In the genomic region with DNA sequence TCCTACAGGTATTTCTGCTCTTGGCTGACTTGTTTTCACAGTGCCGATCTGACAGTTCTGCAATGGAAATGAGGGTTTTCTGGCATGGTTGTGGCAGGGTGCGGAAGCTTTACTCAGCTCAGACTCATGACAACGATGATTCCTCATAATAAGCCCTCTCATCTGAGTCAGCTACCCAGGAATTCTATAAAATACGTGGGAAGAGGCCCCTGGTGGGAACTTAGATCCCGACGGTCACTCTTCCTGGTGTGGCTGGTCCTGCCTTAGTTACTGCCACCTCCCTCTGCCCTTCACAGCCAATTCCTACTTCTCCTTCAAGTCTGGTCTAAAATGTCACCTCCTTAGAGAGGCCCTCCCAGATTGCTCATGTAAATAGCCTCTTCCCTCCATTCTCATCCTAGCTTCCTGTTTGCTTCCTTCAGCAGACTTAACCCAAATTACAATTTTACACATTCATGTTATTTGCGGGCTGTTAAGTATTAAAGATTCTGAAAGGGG, we compare ENCODE assay signal across 9 cellular contexts.
DNase-seq lines count a peak whose midpoint lies in the region; ATAC-seq and TF ChIP-seq lines count a peak whose summit lies in the region.
"Had no signal": no experiment of that assay in that cellular context is flagged by ENCODE, and none has a peak within 500 bp of the region (broad histone marks: within the 10 kb centered on the region; RNA-seq: fewer than 3 reads in every experiment).

No MANE protein-coding gene starts in this region.

- DNase-seq in Calu3 (no peak), foreskin fibroblast (peak; percentile 94 to 95), progenitor cell of endocrine pancreas (ENCODE audit: low spot score, unreplicated experiment) (no peak), NCI-H748 treated with DMSO at 0.1 percent for 48 hours (lab: John Stamatoyannopoulos, UW) (no peak), MV-4-11 (lab: John Stamatoyannopoulos, UW) (no peak)
- DNase-seq in CD4-positive, alpha-beta memory T cell = no peak
- DNase-seq: activated T-cell treated with anti-CD3 and anti-CD28 coated beads, Interleukin-2, amount 50 U/mL, for 72 hours had no signal

- intact Hi-C loops in Calu3 (cut with micrococcal nuclease; ENCODE audit: unreplicated experiment) = no loop called here
- intact Hi-C loops in CD4-positive, alpha-beta memory T cell (cut with micrococcal nuclease) = no loop called here

- peaks cover 21% of the 10 kb centered on the region for H3K4me1 Mint-ChIP-seq in Calu3 (ENCODE audit: low read depth, unreplicated experiment)
- no peaks in the 10 kb centered on the region for H3K4me1 Mint-ChIP-seq in progenitor cell of endocrine pancreas (ENCODE audit: low read depth)
- peaks cover 0 to 4% (median 0%) of the 10 kb centered on the region in 4 donors for H3K4me1 Mint-ChIP-seq in CD4-positive, alpha-beta memory T cell

- ATAC-seq in SK-N-SH treated with all-trans-retinoic acid at 6 μM for 48 hours = peak; percentile 76
- ATAC-seq in HG02852 (IDR thresholded peaks at IDR 0.05; ENCODE audit: unreplicated experiment) = no peak
- ATAC-seq: activated T-cell treated with anti-CD3 and anti-CD28 coated beads, Interleukin-2, amount 50 U/mL, for 72 hours had no signal

- peaks cover 50% of the 10 kb centered on the region for H3K27me3 Mint-ChIP-seq in Calu3 (ENCODE audit: unreplicated experiment)
- H3K27me3 Mint-ChIP-seq in progenitor cell of endocrine pancreas = peaks cover 20% of the 10 kb centered on the region
- no peaks in the 10 kb centered on the region for H3K27me3 Mint-ChIP-seq in CD4-positive, alpha-beta memory T cell

- CTCF ChIA-PET in Calu3 (lab: Charles Lee) = no interaction called here
- CTCF ChIA-PET in CD4-positive, alpha-beta memory T cell (lab: Charles Lee; ENCODE audit: partially characterized antibody) = no interaction called here

- H3K4me3 Mint-ChIP-seq in Calu3 (ENCODE audit: low read depth, unreplicated experiment) (peak overlapping the region; percentile 5), progenitor cell of endocrine pancreas (ENCODE audit: low read depth) (no peak overlapping the region)
- H3K4me3 Mint-ChIP-seq in CD4-positive, alpha-beta memory T cell = no peak overlapping the region
- H3K4me3 Mint-ChIP-seq: activated T-cell treated with anti-CD3 and anti-CD28 coated beads, Interleukin-2, amount 50 U/mL, for 72 hours had no signal

- H3K27ac Mint-ChIP-seq in Calu3 (ENCODE audit: unreplicated experiment) = peak overlapping the region; percentile 22
- peak overlapping the region; percentile 33 for H3K27ac Mint-ChIP-seq in progenitor cell of endocrine pancreas
- H3K27ac Mint-ChIP-seq in CD4-positive, alpha-beta memory T cell = peak overlapping the region in 1 of 7 donors; percentile 58
- H3K27ac Mint-ChIP-seq: activated T-cell treated with anti-CD3 and anti-CD28 coated beads, Interleukin-2, amount 50 U/mL, for 72 hours had no signal

- H3K9me3 ChIP-seq in CD4-positive, alpha-beta memory T cell (ENCODE audit: control insufficient read depth in 1 of 2, low read length in 2 of 2) = no peaks in the 10 kb centered on the region

- H3K27me3 ChIP-seq in CD4-positive, alpha-beta memory T cell (ENCODE audit: insufficient read depth, low read length) = no peaks in the 10 kb centered on the region

- H3K27ac ChIP-seq in CD4-positive, alpha-beta memory T cell (ENCODE audit: low read depth, low read length) = no peak overlapping the region

- peak overlapping the region; percentile 20 to 22 for H3K4me3 ChIP-seq in foreskin fibroblast (ENCODE audit: low read depth in 1 of 2, low read length in 2 of 2)
- no peak overlapping the region for H3K4me3 ChIP-seq in CD4-positive, alpha-beta memory T cell (ENCODE audit: low read length in 2 of 2)

- POLR2A ChIA-PET in CD4-positive, alpha-beta memory T cell (lab: Charles Lee; ENCODE audit: partially characterized antibody) = no interaction called here

- no peaks in the 10 kb centered on the region for H3K36me3 ChIP-seq in CD4-positive, alpha-beta memory T cell (ENCODE audit: insufficient read depth, low read length)

- BruUV-seq in Calu3 (replicated peaks; lab: Mats Ljungman, UMichigan) = no TSS peak

- TF ChIP-seq CTCF in Calu3 (IDR thresholded peaks at IDR 0.05; ENCODE audit: unreplicated experiment) (no peak), foreskin fibroblast (IDR thresholded peaks at IDR 0.05; ENCODE audit: low read depth, low read length) (no peak), progenitor cell of endocrine pancreas (IDR thresholded peaks at IDR 0.05; ENCODE audit: unreplicated experiment) (no peak)

- no peaks in the 10 kb centered on the region for H3K4me1 ChIP-seq in CD4-positive, alpha-beta memory T cell (ENCODE audit: insufficient read depth, low read length)

- H3K9me3 Mint-ChIP-seq in Calu3 (ENCODE audit: low read depth, unreplicated experiment) (no peaks in the 10 kb centered on the region), progenitor cell of endocrine pancreas (ENCODE audit: low read depth) (no peaks in the 10 kb centered on the region)
- no peaks in the 10 kb centered on the region for H3K9me3 Mint-ChIP-seq in CD4-positive, alpha-beta memory T cell
- H3K9me3 Mint-ChIP-seq: activated T-cell treated with anti-CD3 and anti-CD28 coated beads, Interleukin-2, amount 50 U/mL, for 72 hours had no signal

- H3K36me3 Mint-ChIP-seq in Calu3 (ENCODE audit: insufficient read depth, unreplicated experiment) (no peaks in the 10 kb centered on the region), progenitor cell of endocrine pancreas (ENCODE audit: insufficient read depth) (no peaks in the 10 kb centered on the region)
- no peaks in the 10 kb centered on the region for H3K36me3 Mint-ChIP-seq in CD4-positive, alpha-beta memory T cell

TF ChIP-seq in SK-N-SH treated with all-trans-retinoic acid at 6 μM for 48 hours, 23 proteins besides CTCF, POLR2A, EP300 and RAD21:
- TF ChIP-seq ZC3H10 (CRISPR knock-in tag; IDR thresholded peaks at IDR 0.05) (no peak), ZNF565 (CRISPR knock-in tag; conservative IDR thresholded peaks at IDR 0.05; ENCODE audit: low read depth) (no peak), ZFP3 (CRISPR knock-in tag; IDR thresholded peaks at IDR 0.05) (peak; percentile 44; the same call in 1 of the 2 replicates), ISL1 (CRISPR knock-in tag; IDR thresholded peaks at IDR 0.05) (no peak)
- TF ChIP-seq, protein P1, sequence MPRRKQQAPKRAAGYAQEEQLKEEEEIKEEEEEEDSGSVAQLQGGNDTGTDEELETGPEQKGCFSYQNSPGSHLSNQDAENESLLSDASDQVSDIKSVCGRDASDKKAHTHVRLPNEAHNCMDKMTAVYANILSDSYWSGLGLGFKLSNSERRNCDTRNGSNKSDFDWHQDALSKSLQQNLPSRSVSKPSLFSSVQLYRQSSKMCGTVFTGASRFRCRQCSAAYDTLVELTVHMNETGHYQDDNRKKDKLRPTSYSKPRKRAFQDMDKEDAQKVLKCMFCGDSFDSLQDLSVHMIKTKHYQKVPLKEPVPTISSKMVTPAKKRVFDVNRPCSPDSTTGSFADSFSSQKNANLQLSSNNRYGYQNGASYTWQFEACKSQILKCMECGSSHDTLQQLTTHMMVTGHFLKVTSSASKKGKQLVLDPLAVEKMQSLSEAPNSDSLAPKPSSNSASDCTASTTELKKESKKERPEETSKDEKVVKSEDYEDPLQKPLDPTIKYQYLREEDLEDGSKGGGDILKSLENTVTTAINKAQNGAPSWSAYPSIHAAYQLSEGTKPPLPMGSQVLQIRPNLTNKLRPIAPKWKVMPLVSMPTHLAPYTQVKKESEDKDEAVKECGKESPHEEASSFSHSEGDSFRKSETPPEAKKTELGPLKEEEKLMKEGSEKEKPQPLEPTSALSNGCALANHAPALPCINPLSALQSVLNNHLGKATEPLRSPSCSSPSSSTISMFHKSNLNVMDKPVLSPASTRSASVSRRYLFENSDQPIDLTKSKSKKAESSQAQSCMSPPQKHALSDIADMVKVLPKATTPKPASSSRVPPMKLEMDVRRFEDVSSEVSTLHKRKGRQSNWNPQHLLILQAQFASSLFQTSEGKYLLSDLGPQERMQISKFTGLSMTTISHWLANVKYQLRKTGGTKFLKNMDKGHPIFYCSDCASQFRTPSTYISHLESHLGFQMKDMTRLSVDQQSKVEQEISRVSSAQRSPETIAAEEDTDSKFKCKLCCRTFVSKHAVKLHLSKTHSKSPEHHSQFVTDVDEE (CRISPR knock-in tag; IDR thresholded peaks at IDR 0.05) = no peak
- TF ChIP-seq, protein P2, sequence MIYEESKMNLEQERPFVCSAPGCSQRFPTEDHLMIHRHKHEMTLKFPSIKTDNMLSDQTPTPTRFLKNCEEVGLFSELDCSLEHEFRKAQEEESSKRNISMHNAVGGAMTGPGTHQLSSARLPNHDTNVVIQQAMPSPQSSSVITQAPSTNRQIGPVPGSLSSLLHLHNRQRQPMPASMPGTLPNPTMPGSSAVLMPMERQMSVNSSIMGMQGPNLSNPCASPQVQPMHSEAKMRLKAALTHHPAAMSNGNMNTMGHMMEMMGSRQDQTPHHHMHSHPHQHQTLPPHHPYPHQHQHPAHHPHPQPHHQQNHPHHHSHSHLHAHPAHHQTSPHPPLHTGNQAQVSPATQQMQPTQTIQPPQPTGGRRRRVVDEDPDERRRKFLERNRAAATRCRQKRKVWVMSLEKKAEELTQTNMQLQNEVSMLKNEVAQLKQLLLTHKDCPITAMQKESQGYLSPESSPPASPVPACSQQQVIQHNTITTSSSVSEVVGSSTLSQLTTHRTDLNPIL (CRISPR knock-in tag; IDR thresholded peaks at IDR 0.05; ENCODE audit: low read depth) = no peak
- TF ChIP-seq, protein P3, sequence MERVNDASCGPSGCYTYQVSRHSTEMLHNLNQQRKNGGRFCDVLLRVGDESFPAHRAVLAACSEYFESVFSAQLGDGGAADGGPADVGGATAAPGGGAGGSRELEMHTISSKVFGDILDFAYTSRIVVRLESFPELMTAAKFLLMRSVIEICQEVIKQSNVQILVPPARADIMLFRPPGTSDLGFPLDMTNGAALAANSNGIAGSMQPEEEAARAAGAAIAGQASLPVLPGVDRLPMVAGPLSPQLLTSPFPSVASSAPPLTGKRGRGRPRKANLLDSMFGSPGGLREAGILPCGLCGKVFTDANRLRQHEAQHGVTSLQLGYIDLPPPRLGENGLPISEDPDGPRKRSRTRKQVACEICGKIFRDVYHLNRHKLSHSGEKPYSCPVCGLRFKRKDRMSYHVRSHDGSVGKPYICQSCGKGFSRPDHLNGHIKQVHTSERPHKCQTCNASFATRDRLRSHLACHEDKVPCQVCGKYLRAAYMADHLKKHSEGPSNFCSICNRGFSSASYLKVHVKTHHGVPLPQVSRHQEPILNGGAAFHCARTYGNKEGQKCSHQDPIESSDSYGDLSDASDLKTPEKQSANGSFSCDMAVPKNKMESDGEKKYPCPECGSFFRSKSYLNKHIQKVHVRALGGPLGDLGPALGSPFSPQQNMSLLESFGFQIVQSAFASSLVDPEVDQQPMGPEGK (CRISPR knock-in tag; IDR thresholded peaks at IDR 0.05; ENCODE audit: borderline replicate concordance) = no peak
TF ChIP-seq in SK-N-SH treated with all-trans-retinoic acid at 6 μM for 48 hours: peak in this region for 1.

Comparison
In these comparisons a context has a peak if more than half of its experiments do, and no peak if none do; other contexts are left out.
1. DNase-seq: peak in foreskin fibroblast (2 of 2); none in Calu3 (single experiment), progenitor cell of endocrine pancreas (single experiment), CD4-positive, alpha-beta memory T cell (0 of 5), NCI-H748 treated with DMSO at 0.1 percent for 48 hours (single experiment) and MV-4-11 (single experiment).
2. H3K4me3 ChIP-seq: peak in foreskin fibroblast (2 of 2); none in CD4-positive, alpha-beta memory T cell (0 of 2).